In genomic region chr5:124521461-124522230, GRCh38 we compare ENCODE assay signal across 8 cellular contexts.
"Had no signal": no experiment of that assay in that cellular context is flagged by ENCODE, and none has a peak within 500 bp of the region (broad histone marks: within the 10 kb centered on the region; RNA-seq: fewer than 3 reads in every experiment).

No MANE protein-coding gene starts in this region.

- H3K4me3 Mint-ChIP-seq: GM23338, H9 had no signal

- H3K4me3 ChIP-seq: GM23338 had no signal

- DNase-seq: H9, HCEC 1CT, IMR-90, KBM-7 had no signal

- H2AFZ ChIP-seq: GM23338 had no signal

- ATAC-seq: GM23338 had no signal

- H3K4me1 Mint-ChIP-seq: GM23338, H9 had no signal

- FAIRE-seq: H1, H54, HTR-8/SVneo had no signal

- H3K27ac Mint-ChIP-seq: GM23338, H9 had no signal

- H3K4me2 ChIP-seq: GM23338 had no signal
